In the genomic region with DNA sequence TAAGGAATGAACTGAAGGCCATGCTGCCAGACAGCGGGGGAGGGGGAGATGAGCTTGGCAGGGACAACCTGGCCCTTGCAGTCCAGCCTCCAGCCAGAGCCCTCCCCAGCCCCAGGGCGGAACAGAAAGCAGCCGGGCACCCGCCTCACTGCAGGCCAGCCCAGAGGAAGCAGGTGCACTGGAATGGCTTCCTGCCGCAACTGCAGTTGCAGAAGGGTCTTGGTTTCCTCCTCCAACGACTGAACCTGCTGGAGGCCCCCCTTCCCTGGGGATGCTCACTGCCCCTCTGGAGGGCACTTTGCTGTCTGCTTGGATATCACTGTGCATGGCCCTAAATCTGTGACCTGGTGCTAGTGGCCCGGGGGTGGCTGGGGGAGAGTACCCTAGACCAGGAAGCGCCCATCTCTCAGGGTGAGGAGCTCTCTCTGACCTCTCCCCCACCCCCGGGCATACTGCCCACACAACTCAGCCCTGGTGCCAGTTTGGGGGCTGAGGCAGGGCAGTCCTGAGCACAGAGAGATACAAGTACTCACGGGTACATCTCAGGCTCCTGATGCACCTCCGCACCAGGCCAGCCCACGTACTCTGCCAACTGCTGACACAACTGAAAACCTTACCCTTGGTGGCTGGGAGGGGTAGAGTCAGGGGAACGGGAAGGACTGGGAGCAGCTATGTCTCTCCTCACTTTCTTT, we compare ENCODE assay signal across 8 cellular contexts. TPM values are rescaled to one million over a fixed set of nuclear protein-coding genes. Genes with fewer than 3 reads are reported as not detected.
DNase-seq lines count a peak whose midpoint lies in the region; ATAC-seq, FAIRE-seq and TF ChIP-seq lines count a peak whose summit lies in the region.

No MANE protein-coding gene starts in this region.

- H3K36me3 ChIP-seq in small intestine (ENCODE audit: control insufficient read depth in 2 of 2, insufficient read depth in 2 of 2, low read length in 2 of 2): peaks cover 2% of the 10 kb centered on the region in 2 donors

- peak overlapping the region; percentile 36 to 90 for H3K27ac ChIP-seq in small intestine (ENCODE audit: low read depth in 1 of 2, low read length in 1 of 2)

- FAIRE-seq in small intestine (lab: Jason Lieb, UNC): no peak

- peak; percentile 39 for ATAC-seq in GM21723 (IDR thresholded peaks at IDR 0.05; ENCODE audit: unreplicated experiment)

- TF ChIP-seq CTCF in AG10803 (conservative IDR thresholded peaks at IDR 0.05; ENCODE audit: low read length): no peak
- TF ChIP-seq CTCF in WI38 (IDR thresholded peaks at IDR 0.05; ENCODE audit: low read depth, low read length): no peak

- no peaks in the 10 kb centered on the region for H3K9me3 ChIP-seq in small intestine (ENCODE audit: control insufficient read depth, low read depth)

- peaks cover 0 to 6% of the 10 kb centered on the region in 2 donors for H3K4me1 ChIP-seq in small intestine (ENCODE audit: control insufficient read depth in 2 of 2, insufficient read depth in 1 of 2, low read depth in 1 of 2, low read length in 1 of 2)

- DNase-seq in AG10803 (ENCODE audit: low read depth): no peak
- peak; percentile 65 for DNase-seq in globus pallidus (ENCODE audit: low spot score)
- DNase-seq in small intestine: no peak
- DNase-seq in NCI-H1694 (lab: John Stamatoyannopoulos, UW): no peak
- DNase-seq in erythroblast (lab: John Stamatoyannopoulos, UW): no peak
- DNase-seq in T1000 (lab: John Stamatoyannopoulos, UW): no peak

- no peak for TF ChIP-seq POLR2A in erythroblast (IDR thresholded peaks at IDR 0.05; ENCODE audit: low read length)

- WGBS in small intestine, 3 donors: 58 to 85% (median 60%) methylated on average over 13 of the region's 13 CpGs

- H3K27me3 ChIP-seq in small intestine (ENCODE audit: control insufficient read depth in 2 of 2, insufficient read depth in 2 of 2, low read length in 2 of 2): no peaks in the 10 kb centered on the region

- peak overlapping the region; percentile 66 for H3K4me3 ChIP-seq in AG10803 (ENCODE audit: low read length)
- peak overlapping the region; percentile 45; the same call in 1 of the 2 replicates for H3K4me3 ChIP-seq in WI38 (ENCODE audit: low read depth, low read length)
- H3K4me3 ChIP-seq in small intestine (ENCODE audit: low read depth in 1 of 2, low read length in 2 of 2): peak overlapping the region; percentile 21 to 38

RNA-seq across cellular contexts. Expression of a gene that starts 41.1 kb away (rescaled TPM):
- polyA plus RNA-seq in small intestine: 10 to 100 TPM; 42.9 to 66.9 (median 61.9) TPM
